Comparison of ENCODE assay signal across 1 cellular context in the genomic region with DNA sequence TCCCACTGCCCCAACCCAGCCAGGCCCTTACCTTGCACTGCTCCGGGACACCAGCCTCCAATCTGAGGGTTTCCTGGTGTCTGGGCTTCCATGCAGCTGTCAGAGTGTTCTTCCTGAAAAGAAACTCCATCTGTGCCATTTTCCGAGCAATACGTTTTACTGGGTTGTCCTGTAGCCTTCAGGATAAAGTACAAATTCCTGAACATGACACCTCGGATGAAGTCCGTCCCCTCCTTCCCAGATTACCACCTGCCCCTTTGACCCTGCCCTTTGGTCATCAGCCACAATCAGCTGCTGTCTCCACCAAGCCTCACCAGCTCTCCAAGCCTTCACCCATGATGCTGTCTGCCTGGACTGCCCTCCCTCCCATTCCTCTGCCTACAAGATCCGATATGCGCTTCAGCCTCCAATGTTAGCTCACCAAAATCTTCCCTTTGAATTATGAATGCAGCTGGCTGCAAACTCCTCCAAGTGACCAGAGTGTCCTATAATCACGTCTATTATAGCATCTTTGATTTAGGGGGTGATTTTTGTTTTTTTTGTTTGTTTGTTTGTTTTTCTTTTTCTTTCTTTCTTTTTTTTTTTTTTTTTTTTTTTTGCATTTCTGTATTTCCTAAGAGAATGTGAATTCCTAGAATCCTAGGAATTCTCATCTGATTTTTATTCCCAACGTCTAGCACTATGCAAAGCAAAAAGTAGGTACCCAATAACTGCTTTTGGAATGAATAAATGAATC.
TF ChIP-seq lines count a peak whose summit lies in the region.

No MANE protein-coding gene starts in this region.

TF ChIP-seq in HepG2, 621 proteins besides CTCF, POLR2A, EP300 and RAD21 (continued from another document and continues in another):
- TF ChIP-seq, protein P1, sequence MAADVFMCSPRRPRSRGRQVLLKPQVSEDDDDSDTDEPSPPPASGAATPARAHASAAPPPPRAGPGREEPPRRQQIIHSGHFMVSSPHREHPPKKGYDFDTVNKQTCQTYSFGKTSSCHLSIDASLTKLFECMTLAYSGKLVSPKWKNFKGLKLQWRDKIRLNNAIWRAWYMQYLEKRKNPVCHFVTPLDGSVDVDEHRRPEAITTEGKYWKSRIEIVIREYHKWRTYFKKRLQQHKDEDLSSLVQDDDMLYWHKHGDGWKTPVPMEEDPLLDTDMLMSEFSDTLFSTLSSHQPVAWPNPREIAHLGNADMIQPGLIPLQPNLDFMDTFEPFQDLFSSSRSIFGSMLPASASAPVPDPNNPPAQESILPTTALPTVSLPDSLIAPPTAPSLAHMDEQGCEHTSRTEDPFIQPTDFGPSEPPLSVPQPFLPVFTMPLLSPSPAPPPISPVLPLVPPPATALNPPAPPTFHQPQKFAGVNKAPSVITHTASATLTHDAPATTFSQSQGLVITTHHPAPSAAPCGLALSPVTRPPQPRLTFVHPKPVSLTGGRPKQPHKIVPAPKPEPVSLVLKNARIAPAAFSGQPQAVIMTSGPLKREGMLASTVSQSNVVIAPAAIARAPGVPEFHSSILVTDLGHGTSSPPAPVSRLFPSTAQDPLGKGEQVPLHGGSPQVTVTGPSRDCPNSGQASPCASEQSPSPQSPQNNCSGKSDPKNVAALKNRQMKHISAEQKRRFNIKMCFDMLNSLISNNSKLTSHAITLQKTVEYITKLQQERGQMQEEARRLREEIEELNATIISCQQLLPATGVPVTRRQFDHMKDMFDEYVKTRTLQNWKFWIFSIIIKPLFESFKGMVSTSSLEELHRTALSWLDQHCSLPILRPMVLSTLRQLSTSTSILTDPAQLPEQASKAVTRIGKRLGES (CRISPR knock-in tag; IDR thresholded peaks at IDR 0.05; ENCODE audit: borderline replicate concordance), result no peak
- TF ChIP-seq ZNF329 (CRISPR knock-in tag; IDR thresholded peaks at IDR 0.05; ENCODE audit: low read depth) (no peak), CENPX (CRISPR knock-in tag; IDR thresholded peaks at IDR 0.05) (no peak), MAFK (conservative IDR thresholded peaks at IDR 0.05 in 1 of 2, IDR thresholded peaks at IDR 0.05 in 1 of 2; ENCODE audit: low read length in 2 of 2) (0 out of 4 replicates have a peak, but pooled peaks of 1 of the 2 experiments have one; percentile 6), ZNF616 (CRISPR knock-in tag; IDR thresholded peaks at IDR 0.05; ENCODE audit: low read depth) (peak; percentile 79; the same call in 1 of the 2 replicates), RBAK (CRISPR knock-in tag; IDR thresholded peaks at IDR 0.05) (no peak), SUZ12 (IDR thresholded peaks at IDR 0.05; ENCODE audit: low read depth, low read length) (no peak), POLR2G (IDR thresholded peaks at IDR 0.05; ENCODE audit: low read depth, low read length) (no peak), SIN3B (IDR thresholded peaks at IDR 0.05; ENCODE audit: low read length) (no peak), ZNF350 (CRISPR knock-in tag; IDR thresholded peaks at IDR 0.05; ENCODE audit: borderline replicate concordance, low read depth) (peak; percentile 81), NCOA2 (CRISPR knock-in tag; IDR thresholded peaks at IDR 0.05) (peak; percentile 91), GABPA (IDR thresholded peaks at IDR 0.05; ENCODE audit: low read depth, low read length) (no peak), GABPA (CRISPR knock-in tag; IDR thresholded peaks at IDR 0.05; ENCODE audit: low read depth) (peak; percentile 51), RBFOX2 (IDR thresholded peaks at IDR 0.05; ENCODE audit: low read depth, low read length) (no peak; the same call in 1 of the 2 replicates), ZIK1 (CRISPR knock-in tag; IDR thresholded peaks at IDR 0.05; ENCODE audit: borderline replicate concordance, low read depth) (0 out of 2 replicates have a peak, but pooled peaks have one; percentile 24), ZNF670 (CRISPR knock-in tag; IDR thresholded peaks at IDR 0.05; ENCODE audit: borderline replicate concordance) (no peak), ZMAT3 (CRISPR knock-in tag; conservative IDR thresholded peaks at IDR 0.05) (peak; percentile 22; the same call in 1 of the 2 replicates), ATF1 (CRISPR knock-in tag; IDR thresholded peaks at IDR 0.05) (no peak), ARNT (IDR thresholded peaks at IDR 0.05) (no peak), SIX4 (CRISPR knock-in tag; IDR thresholded peaks at IDR 0.05) (peak; percentile 100), ZNF782 (CRISPR knock-in tag; IDR thresholded peaks at IDR 0.05; ENCODE audit: borderline replicate concordance) (no peak; the same call in 1 of the 2 replicates), NPAS2 (CRISPR knock-in tag; IDR thresholded peaks at IDR 0.05; ENCODE audit: borderline replicate concordance) (no peak), XBP1 (CRISPR knock-in tag; IDR thresholded peaks at IDR 0.05) (no peak)
- TF ChIP-seq, protein P2, sequence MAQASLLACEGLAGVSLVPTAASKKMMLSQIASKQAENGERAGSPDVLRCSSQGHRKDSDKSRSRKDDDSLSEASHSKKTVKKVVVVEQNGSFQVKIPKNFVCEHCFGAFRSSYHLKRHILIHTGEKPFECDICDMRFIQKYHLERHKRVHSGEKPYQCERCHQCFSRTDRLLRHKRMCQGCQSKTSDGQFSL (CRISPR knock-in tag; IDR thresholded peaks at IDR 0.05), result no peak
- TF ChIP-seq, protein P3, sequence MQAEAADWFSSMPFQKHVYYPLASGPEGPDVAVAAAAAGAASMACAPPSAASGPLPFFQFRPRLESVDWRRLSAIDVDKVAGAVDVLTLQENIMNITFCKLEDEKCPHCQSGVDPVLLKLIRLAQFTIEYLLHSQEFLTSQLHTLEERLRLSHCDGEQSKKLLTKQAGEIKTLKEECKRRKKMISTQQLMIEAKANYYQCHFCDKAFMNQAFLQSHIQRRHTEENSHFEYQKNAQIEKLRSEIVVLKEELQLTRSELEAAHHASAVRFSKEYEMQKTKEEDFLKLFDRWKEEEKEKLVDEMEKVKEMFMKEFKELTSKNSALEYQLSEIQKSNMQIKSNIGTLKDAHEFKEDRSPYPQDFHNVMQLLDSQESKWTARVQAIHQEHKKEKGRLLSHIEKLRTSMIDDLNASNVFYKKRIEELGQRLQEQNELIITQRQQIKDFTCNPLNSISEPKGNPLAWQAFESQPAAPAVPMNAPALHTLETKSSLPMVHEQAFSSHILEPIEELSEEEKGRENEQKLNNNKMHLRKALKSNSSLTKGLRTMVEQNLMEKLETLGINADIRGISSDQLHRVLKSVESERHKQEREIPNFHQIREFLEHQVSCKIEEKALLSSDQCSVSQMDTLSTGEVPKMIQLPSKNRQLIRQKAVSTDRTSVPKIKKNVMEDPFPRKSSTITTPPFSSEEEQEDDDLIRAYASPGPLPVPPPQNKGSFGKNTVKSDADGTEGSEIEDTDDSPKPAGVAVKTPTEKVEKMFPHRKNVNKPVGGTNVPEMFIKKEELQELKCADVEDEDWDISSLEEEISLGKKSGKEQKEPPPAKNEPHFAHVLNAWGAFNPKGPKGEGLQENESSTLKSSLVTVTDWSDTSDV (CRISPR knock-in tag; IDR thresholded peaks at IDR 0.05), result no peak
- TF ChIP-seq, protein P4, sequence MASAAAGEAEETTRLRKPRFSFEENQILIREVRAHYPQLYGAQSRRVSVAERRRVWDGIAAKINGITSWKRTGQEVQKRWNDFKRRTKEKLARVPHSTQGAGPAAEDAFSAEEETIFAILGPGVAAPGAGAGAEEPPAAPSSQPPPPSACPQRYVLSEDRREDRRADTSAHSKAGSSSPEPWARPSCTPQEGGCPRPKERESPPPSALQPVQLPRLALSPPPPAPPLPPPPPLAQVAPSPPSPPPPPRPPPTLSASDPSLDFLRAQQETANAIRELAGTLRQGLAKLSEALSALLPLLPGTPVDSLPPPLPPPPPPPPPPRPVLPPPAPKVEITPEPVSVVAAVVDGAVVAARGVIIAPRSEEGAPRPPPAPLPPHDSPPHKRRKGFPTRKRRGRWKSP (CRISPR knock-in tag; IDR thresholded peaks at IDR 0.05), result 0 out of 2 replicates have a peak, but pooled peaks have one; percentile 18
- TF ChIP-seq, protein P5, sequence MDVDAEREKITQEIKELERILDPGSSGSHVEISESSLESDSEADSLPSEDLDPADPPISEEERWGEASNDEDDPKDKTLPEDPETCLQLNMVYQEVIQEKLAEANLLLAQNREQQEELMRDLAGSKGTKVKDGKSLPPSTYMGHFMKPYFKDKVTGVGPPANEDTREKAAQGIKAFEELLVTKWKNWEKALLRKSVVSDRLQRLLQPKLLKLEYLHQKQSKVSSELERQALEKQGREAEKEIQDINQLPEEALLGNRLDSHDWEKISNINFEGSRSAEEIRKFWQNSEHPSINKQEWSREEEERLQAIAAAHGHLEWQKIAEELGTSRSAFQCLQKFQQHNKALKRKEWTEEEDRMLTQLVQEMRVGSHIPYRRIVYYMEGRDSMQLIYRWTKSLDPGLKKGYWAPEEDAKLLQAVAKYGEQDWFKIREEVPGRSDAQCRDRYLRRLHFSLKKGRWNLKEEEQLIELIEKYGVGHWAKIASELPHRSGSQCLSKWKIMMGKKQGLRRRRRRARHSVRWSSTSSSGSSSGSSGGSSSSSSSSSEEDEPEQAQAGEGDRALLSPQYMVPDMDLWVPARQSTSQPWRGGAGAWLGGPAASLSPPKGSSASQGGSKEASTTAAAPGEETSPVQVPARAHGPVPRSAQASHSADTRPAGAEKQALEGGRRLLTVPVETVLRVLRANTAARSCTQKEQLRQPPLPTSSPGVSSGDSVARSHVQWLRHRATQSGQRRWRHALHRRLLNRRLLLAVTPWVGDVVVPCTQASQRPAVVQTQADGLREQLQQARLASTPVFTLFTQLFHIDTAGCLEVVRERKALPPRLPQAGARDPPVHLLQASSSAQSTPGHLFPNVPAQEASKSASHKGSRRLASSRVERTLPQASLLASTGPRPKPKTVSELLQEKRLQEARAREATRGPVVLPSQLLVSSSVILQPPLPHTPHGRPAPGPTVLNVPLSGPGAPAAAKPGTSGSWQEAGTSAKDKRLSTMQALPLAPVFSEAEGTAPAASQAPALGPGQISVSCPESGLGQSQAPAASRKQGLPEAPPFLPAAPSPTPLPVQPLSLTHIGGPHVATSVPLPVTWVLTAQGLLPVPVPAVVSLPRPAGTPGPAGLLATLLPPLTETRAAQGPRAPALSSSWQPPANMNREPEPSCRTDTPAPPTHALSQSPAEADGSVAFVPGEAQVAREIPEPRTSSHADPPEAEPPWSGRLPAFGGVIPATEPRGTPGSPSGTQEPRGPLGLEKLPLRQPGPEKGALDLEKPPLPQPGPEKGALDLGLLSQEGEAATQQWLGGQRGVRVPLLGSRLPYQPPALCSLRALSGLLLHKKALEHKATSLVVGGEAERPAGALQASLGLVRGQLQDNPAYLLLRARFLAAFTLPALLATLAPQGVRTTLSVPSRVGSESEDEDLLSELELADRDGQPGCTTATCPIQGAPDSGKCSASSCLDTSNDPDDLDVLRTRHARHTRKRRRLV (CRISPR knock-in tag; IDR thresholded peaks at IDR 0.05), result peak; percentile 36; the same call in 1 of the 2 replicates
- TF ChIP-seq, protein P6, sequence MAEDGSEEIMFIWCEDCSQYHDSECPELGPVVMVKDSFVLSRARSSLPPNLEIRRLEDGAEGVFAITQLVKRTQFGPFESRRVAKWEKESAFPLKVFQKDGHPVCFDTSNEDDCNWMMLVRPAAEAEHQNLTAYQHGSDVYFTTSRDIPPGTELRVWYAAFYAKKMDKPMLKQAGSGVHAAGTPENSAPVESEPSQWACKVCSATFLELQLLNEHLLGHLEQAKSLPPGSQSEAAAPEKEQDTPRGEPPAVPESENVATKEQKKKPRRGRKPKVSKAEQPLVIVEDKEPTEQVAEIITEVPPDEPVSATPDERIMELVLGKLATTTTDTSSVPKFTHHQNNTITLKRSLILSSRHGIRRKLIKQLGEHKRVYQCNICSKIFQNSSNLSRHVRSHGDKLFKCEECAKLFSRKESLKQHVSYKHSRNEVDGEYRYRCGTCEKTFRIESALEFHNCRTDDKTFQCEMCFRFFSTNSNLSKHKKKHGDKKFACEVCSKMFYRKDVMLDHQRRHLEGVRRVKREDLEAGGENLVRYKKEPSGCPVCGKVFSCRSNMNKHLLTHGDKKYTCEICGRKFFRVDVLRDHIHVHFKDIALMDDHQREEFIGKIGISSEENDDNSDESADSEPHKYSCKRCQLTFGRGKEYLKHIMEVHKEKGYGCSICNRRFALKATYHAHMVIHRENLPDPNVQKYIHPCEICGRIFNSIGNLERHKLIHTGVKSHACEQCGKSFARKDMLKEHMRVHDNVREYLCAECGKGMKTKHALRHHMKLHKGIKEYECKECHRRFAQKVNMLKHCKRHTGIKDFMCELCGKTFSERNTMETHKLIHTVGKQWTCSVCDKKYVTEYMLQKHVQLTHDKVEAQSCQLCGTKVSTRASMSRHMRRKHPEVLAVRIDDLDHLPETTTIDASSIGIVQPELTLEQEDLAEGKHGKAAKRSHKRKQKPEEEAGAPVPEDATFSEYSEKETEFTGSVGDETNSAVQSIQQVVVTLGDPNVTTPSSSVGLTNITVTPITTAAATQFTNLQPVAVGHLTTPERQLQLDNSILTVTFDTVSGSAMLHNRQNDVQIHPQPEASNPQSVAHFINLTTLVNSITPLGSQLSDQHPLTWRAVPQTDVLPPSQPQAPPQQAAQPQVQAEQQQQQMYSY (CRISPR knock-in tag; IDR thresholded peaks at IDR 0.05), result no peak; the same call in 1 of the 2 replicates
- TF ChIP-seq, protein P7, sequence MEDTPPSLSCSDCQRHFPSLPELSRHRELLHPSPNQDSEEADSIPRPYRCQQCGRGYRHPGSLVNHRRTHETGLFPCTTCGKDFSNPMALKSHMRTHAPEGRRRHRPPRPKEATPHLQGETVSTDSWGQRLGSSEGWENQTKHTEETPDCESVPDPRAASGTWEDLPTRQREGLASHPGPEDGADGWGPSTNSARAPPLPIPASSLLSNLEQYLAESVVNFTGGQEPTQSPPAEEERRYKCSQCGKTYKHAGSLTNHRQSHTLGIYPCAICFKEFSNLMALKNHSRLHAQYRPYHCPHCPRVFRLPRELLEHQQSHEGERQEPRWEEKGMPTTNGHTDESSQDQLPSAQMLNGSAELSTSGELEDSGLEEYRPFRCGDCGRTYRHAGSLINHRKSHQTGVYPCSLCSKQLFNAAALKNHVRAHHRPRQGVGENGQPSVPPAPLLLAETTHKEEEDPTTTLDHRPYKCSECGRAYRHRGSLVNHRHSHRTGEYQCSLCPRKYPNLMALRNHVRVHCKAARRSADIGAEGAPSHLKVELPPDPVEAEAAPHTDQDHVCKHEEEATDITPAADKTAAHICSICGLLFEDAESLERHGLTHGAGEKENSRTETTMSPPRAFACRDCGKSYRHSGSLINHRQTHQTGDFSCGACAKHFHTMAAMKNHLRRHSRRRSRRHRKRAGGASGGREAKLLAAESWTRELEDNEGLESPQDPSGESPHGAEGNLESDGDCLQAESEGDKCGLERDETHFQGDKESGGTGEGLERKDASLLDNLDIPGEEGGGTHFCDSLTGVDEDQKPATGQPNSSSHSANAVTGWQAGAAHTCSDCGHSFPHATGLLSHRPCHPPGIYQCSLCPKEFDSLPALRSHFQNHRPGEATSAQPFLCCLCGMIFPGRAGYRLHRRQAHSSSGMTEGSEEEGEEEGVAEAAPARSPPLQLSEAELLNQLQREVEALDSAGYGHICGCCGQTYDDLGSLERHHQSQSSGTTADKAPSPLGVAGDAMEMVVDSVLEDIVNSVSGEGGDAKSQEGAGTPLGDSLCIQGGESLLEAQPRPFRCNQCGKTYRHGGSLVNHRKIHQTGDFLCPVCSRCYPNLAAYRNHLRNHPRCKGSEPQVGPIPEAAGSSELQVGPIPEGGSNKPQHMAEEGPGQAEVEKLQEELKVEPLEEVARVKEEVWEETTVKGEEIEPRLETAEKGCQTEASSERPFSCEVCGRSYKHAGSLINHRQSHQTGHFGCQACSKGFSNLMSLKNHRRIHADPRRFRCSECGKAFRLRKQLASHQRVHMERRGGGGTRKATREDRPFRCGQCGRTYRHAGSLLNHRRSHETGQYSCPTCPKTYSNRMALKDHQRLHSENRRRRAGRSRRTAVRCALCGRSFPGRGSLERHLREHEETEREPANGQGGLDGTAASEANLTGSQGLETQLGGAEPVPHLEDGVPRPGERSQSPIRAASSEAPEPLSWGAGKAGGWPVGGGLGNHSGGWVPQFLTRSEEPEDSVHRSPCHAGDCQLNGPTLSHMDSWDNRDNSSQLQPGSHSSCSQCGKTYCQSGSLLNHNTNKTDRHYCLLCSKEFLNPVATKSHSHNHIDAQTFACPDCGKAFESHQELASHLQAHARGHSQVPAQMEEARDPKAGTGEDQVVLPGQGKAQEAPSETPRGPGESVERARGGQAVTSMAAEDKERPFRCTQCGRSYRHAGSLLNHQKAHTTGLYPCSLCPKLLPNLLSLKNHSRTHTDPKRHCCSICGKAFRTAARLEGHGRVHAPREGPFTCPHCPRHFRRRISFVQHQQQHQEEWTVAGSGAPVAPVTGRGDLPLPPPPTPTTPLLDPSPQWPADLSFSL (CRISPR knock-in tag; IDR thresholded peaks at IDR 0.05), result no peak
